In the genomic region with DNA sequence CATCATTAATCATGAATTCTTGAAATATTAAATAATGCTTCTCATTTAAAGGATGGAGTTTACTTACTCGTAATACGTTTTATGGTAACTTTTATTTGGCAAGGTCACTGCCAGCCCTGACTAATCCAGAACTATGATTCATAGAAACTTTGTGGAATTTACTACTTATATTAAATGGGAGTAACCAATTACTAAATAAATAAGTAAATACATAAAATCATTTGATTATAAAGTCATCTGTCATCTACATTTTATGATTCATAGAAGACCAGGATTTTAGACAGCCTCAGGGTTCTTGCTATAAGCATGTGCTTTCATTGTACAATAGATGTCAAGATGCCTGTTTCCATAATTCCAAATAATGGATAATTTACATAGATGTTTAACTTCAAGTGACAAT, we compare ENCODE assay signal across 32 cellular contexts.
DNase-seq lines count a peak whose midpoint lies in the region; ATAC-seq, FAIRE-seq and TF ChIP-seq lines count a peak whose summit lies in the region.
"Had no signal": no experiment of that assay in that cellular context is flagged by ENCODE, and none has a peak within 500 bp of the region (broad histone marks: within the 10 kb centered on the region; RNA-seq: fewer than 3 reads in every experiment).

No MANE protein-coding gene starts in this region.

- no peak overlapping the region for H3K23ac ChIP-seq in neuronal stem cell (ENCODE audit: low read depth, low read length, poor library complexity)

- H3K79me1 ChIP-seq in neuronal stem cell (ENCODE audit: low read depth, low read length): no peaks in the 10 kb centered on the region

- peaks cover 20% of the 10 kb centered on the region for H3K9me3 Mint-ChIP-seq in endodermal cell

- H2AK5ac ChIP-seq in neuronal stem cell (ENCODE audit: low read depth, low read length): no peak overlapping the region

- H4K91ac ChIP-seq in neuronal stem cell (ENCODE audit: low read depth, low read length, poor library complexity): no peak overlapping the region

- no peaks in the 10 kb centered on the region for H4K20me1 ChIP-seq in endothelial cell of umbilical vein (replicated peaks; ENCODE audit: control insufficient read depth, extremely low read depth, insufficient read depth, low read length)

- peak; percentile 27 for DNase-seq in BJ (ENCODE audit: low read depth)
- peak; percentile 24 for DNase-seq in LoVo (ENCODE audit: low spot score)
- peak; percentile 61 for DNase-seq in endothelial cell of umbilical vein (ENCODE audit: low read depth, low spot score)
- DNase-seq in neuronal stem cell (ENCODE audit: low spot score): no peak
- DNase-seq in left lobe of liver (ENCODE audit: low spot score): no peak
- DNase-seq in endodermal cell: no peak
- DNase-seq: activated CD4-positive, CD25-positive, alpha-beta regulatory T cell treated with anti-CD3 and anti-CD28 coated beads, Interleukin-2, amount 50 U/mL, for 72 hours; activated CD8-positive, alpha-beta T cell treated with anti-CD3 and anti-CD28 coated beads for 36 hours; C1 segment of cervical spinal cord; Caco-2; colonic mucosa; effector memory CD4-positive, alpha-beta T cell; IMR-90; natural killer cell; NCI-H2081; NCI-H226; right cardiac atrium; stimulated activated CD4-positive, alpha-beta T cell treated with anti-CD3 and anti-CD28 coated beads, Interleukin-12 subunit alpha, Interleukin-12 subunit beta, amount 100 ng/mL, for 4 hours; stimulated activated CD4-positive, alpha-beta T cell treated with anti-CD3 and anti-CD28 coated beads, Interleukin-4, amount 100 ng/mL, for 1 hour; trophoblast cell had no signal

- POLR2A ChIA-PET in BJ (lab: Charles Lee) (no interaction called here), endothelial cell of umbilical vein (lab: Charles Lee) (interaction anchor here (0.6 kb wide), 1 partner anchor 1003 kb away, joined by 5 read pairs; no protein-coding TSS in a partner anchor)

- WGBS in neuronal stem cell (ENCODE audit: extremely low coverage in 2 of 2, insufficient read length in 2 of 2, insufficient replicate concordance in 1 of 2), 2 donors: no CpG with 5 or more reads among the region's 2 CpGs
- 93% methylated on average over 2 of the region's 2 CpGs; no CpG with 5 or more reads in 1 of the 2 experiments for WGBS in endodermal cell (ENCODE audit: insufficient coverage in 1 of 2, insufficient read length in 1 of 2), 2 experiments

- H3K4me1 ChIP-seq in endothelial cell of umbilical vein (ENCODE audit: control insufficient read depth, extremely low read depth, insufficient read depth, low read length): peaks cover 32% of the 10 kb centered on the region
- peaks cover 0 to 5% of the 10 kb centered on the region in 2 donors for H3K4me1 ChIP-seq in neuronal stem cell (ENCODE audit: control insufficient read depth in 2 of 2, insufficient read depth in 1 of 2, low read depth in 1 of 2, low read length in 2 of 2)
- no peaks in the 10 kb centered on the region for H3K4me1 ChIP-seq in endodermal cell (ENCODE audit: control insufficient read depth, insufficient read depth, low read length)
- H3K4me1 ChIP-seq: Caco-2, colonic mucosa, parathyroid adenoma, SJSA1 had no signal

- H2BK15ac ChIP-seq in neuronal stem cell (ENCODE audit: low read length): no peak overlapping the region

- TF ChIP-seq CTCF in BJ (IDR thresholded peaks at IDR 0.05; ENCODE audit: insufficient read depth, low read depth, low read length) (no peak), endothelial cell of umbilical vein (IDR thresholded peaks at IDR 0.05; ENCODE audit: extremely low read depth in 1 of 2, insufficient read depth in 1 of 2, low read depth in 1 of 2, low read length in 2 of 2) (no peak), endodermal cell (conservative IDR thresholded peaks at IDR 0.05) (no peak)

- H3K36me3 ChIP-seq in BJ (ENCODE audit: control insufficient read depth, insufficient read depth, low read length) (no peaks in the 10 kb centered on the region), endothelial cell of umbilical vein (ENCODE audit: control insufficient read depth in 2 of 2, extremely low read depth in 1 of 2, insufficient read depth in 2 of 2, low read length in 2 of 2) (no peaks in the 10 kb centered on the region), neuronal stem cell (replicated peaks in 1 of 2; ENCODE audit: control insufficient read depth in 2 of 2, insufficient read depth in 2 of 2, low read length in 2 of 2) (no peaks in the 10 kb centered on the region), endodermal cell (ENCODE audit: control insufficient read depth, insufficient read depth, low read length) (no peaks in the 10 kb centered on the region)
- H3K36me3 ChIP-seq: cardiac muscle cell, colonic mucosa, esophagus muscularis mucosa, SJSA1 had no signal

- H3K4me2 ChIP-seq in endothelial cell of umbilical vein (ENCODE audit: insufficient read depth, low read length): peak overlapping the region; percentile 49
- H3K4me2 ChIP-seq in neuronal stem cell (ENCODE audit: insufficient read depth, low read length, poor library complexity, severe bottlenecking): no peak overlapping the region

- ATAC-seq in GM21423 (IDR thresholded peaks at IDR 0.05; ENCODE audit: unreplicated experiment): no peak
- ATAC-seq in GM21390 (IDR thresholded peaks at IDR 0.05; ENCODE audit: unreplicated experiment): no peak
- no peak for ATAC-seq in left lobe of liver
- ATAC-seq: activated CD8-positive, alpha-beta T cell treated with anti-CD3 and anti-CD28 coated beads for 36 hours; activated T-helper 17 cell treated with anti-CD3 and anti-CD28 coated beads, Interleukin-2, amount 50 U/mL, for 72 hours; natural killer cell; right cardiac atrium; stimulated activated effector memory CD8-positive, alpha-beta T cell treated with anti-CD3 and anti-CD28 coated beads, Interleukin-12 subunit alpha, Interleukin-12 subunit beta, amount 100 ng/mL, for 72 hours had no signal

- no TSS peak for BruUV-seq in endothelial cell of umbilical vein (replicated peaks; lab: Mats Ljungman, UMichigan)

- no peak overlapping the region for H3K4ac ChIP-seq in neuronal stem cell (ENCODE audit: low read length)

- no peaks in the 10 kb centered on the region for H3K9me1 ChIP-seq in endothelial cell of umbilical vein (replicated peaks; ENCODE audit: control insufficient read depth, extremely low read depth, insufficient read depth, low read length)

- no peak for TF ChIP-seq POLR2A in endothelial cell of umbilical vein (IDR thresholded peaks at IDR 0.05; ENCODE audit: low read depth, low read length)

- peaks cover 18% of the 10 kb centered on the region for H3K27me3 Mint-ChIP-seq in endodermal cell (ENCODE audit: insufficient read depth)

- no peak overlapping the region for H3K4me3 Mint-ChIP-seq in endodermal cell
- H3K4me3 Mint-ChIP-seq: activated CD8-positive, alpha-beta T cell treated with anti-CD3 and anti-CD28 coated beads for 36 hours; activated naive CD4-positive, alpha-beta T cell treated with anti-CD3 and anti-CD28 coated beads, Interleukin-2, amount 50 U/mL, for 24 hours; activated T-helper 17 cell treated with anti-CD3 and anti-CD28 coated beads, Interleukin-2, amount 50 U/mL, for 72 hours; natural killer cell; stimulated activated effector memory CD8-positive, alpha-beta T cell treated with anti-CD3 and anti-CD28 coated beads, Interleukin-12 subunit alpha, Interleukin-12 subunit beta, amount 100 ng/mL, for 72 hours; T-helper 1 cell treated with Interleukin-12 subunit alpha and Interleukin-12 subunit beta and Interleukin-4 antibody, amounts not matched to agents 30 μg/mL and 1 μg/mL, for 36 hours had no signal

- no peak overlapping the region for H2BK5ac ChIP-seq in neuronal stem cell (ENCODE audit: low read length)

- H3K14ac ChIP-seq in neuronal stem cell (ENCODE audit: low read length): no peak overlapping the region

- intact Hi-C loops in endothelial cell of umbilical vein (cut with micrococcal nuclease): loop anchor here (1.0 to 5.0 kb wide), 4 partner anchors 20 to 311 kb away; no protein-coding TSS in a partner anchor

- H4K8ac ChIP-seq in neuronal stem cell (ENCODE audit: low read depth, low read length): no peak overlapping the region

- no peaks in the 10 kb centered on the region for H3K4me1 Mint-ChIP-seq in endodermal cell
- H3K4me1 Mint-ChIP-seq: activated naive CD4-positive, alpha-beta T cell treated with anti-CD3 and anti-CD28 coated beads, Interleukin-2, amount 50 U/mL, for 24 hours; activated T-helper 17 cell treated with anti-CD3 and anti-CD28 coated beads, Interleukin-2, amount 50 U/mL, for 72 hours; natural killer cell; stimulated activated effector memory CD8-positive, alpha-beta T cell treated with anti-CD3 and anti-CD28 coated beads, Interleukin-12 subunit alpha, Interleukin-12 subunit beta, amount 100 ng/mL, for 72 hours had no signal

- H2AFZ ChIP-seq in endothelial cell of umbilical vein (ENCODE audit: low read depth, low read length) (peak overlapping the region; percentile 9), neuronal stem cell (ENCODE audit: low read length) (peak overlapping the region; percentile 55)
- H2AFZ ChIP-seq: parathyroid adenoma had no signal

- no peak for FAIRE-seq in endothelial cell of umbilical vein (lab: Jason Lieb, UNC)
- FAIRE-seq: islet of Langerhans, TTC549 had no signal

- no peak overlapping the region for H2BK120ac ChIP-seq in neuronal stem cell (ENCODE audit: low read depth, low read length)

- no peak overlapping the region for H3K27ac Mint-ChIP-seq in endodermal cell
- H3K27ac Mint-ChIP-seq: activated CD8-positive, alpha-beta T cell treated with anti-CD3 and anti-CD28 coated beads for 36 hours; activated naive CD4-positive, alpha-beta T cell treated with anti-CD3 and anti-CD28 coated beads, Interleukin-2, amount 50 U/mL, for 24 hours; activated T-helper 17 cell treated with anti-CD3 and anti-CD28 coated beads, Interleukin-2, amount 50 U/mL, for 72 hours; natural killer cell; stimulated activated effector memory CD8-positive, alpha-beta T cell treated with anti-CD3 and anti-CD28 coated beads, Interleukin-12 subunit alpha, Interleukin-12 subunit beta, amount 100 ng/mL, for 72 hours; T-helper 1 cell treated with Interleukin-12 subunit alpha and Interleukin-12 subunit beta and Interleukin-4 antibody, amounts not matched to agents 30 μg/mL and 1 μg/mL, for 36 hours had no signal

- H3K79me2 ChIP-seq in endothelial cell of umbilical vein (ENCODE audit: control insufficient read depth, insufficient read depth, low read length): no peaks in the 10 kb centered on the region
- H3K79me2 ChIP-seq: parathyroid adenoma had no signal

- CTCF ChIA-PET in BJ (lab: Yijun Ruan, JAX) (no interaction called here), endothelial cell of umbilical vein (lab: Charles Lee) (interaction anchor here (0.8 kb wide), 1 partner anchor 349 kb away, joined by 5 read pairs; no protein-coding TSS in a partner anchor)

- dilution Hi-C loops in endothelial cell of umbilical vein (cut with MboI; ENCODE audit: extremely low pct_ligation_motif_present, low sequenced_read_pairs): no loop called here

- H3K27me3 ChIP-seq in BJ (ENCODE audit: control insufficient read depth, insufficient read depth, low read length): no peaks in the 10 kb centered on the region
- H3K27me3 ChIP-seq in endothelial cell of umbilical vein (ENCODE audit: control insufficient read depth in 2 of 2, insufficient read depth in 2 of 2, low read length in 2 of 2): no peaks in the 10 kb centered on the region
- no peaks in the 10 kb centered on the region for H3K27me3 ChIP-seq in neuronal stem cell (ENCODE audit: control insufficient read depth in 3 of 3, insufficient read depth in 3 of 3, low read depth in 1 of 3, low read length in 3 of 3)
- H3K27me3 ChIP-seq in endodermal cell (ENCODE audit: control insufficient read depth, insufficient read depth, low read length, poor library complexity, severe bottlenecking): no peaks in the 10 kb centered on the region
- H3K27me3 ChIP-seq: cardiac muscle cell, colonic mucosa, esophagus muscularis mucosa, SJSA1 had no signal

- no peak overlapping the region for H2BK12ac ChIP-seq in neuronal stem cell (ENCODE audit: low read length)

- H3K9ac ChIP-seq in endothelial cell of umbilical vein (replicated peaks; ENCODE audit: extremely low read depth, insufficient read depth, low read length) (no peak overlapping the region), neuronal stem cell (ENCODE audit: low read depth, low read length, poor library complexity) (no peak overlapping the region), endodermal cell (ENCODE audit: extremely low read depth, low read length, poor library complexity, severe bottlenecking) (no peak overlapping the region)
- H3K9ac ChIP-seq: parathyroid adenoma had no signal

- H3K9me3 ChIP-seq in endothelial cell of umbilical vein (replicated peaks; ENCODE audit: control insufficient read depth, insufficient read depth, low read length): no peaks in the 10 kb centered on the region
- H3K9me3 ChIP-seq in neuronal stem cell (replicated peaks in 1 of 2; ENCODE audit: control insufficient read depth in 2 of 2, insufficient read depth in 1 of 2, low read depth in 1 of 2, low read length in 2 of 2): peaks cover 0 to 33% of the 10 kb centered on the region in 2 donors
- H3K9me3 ChIP-seq in endodermal cell (ENCODE audit: control insufficient read depth, low read length): peaks cover 20% of the 10 kb centered on the region
- H3K9me3 ChIP-seq: colonic mucosa, esophagus muscularis mucosa, SJSA1 had no signal

- H3K18ac ChIP-seq in neuronal stem cell (ENCODE audit: low read length): no peak overlapping the region

- H3K4me3 ChIP-seq in BJ (ENCODE audit: low read depth, low read length): no peak overlapping the region
- H3K4me3 ChIP-seq in endothelial cell of umbilical vein (replicated peaks in 1 of 3; ENCODE audit: insufficient read depth in 1 of 3, low read depth in 1 of 3, low read length in 3 of 3): no peak overlapping the region
- H3K4me3 ChIP-seq in neuronal stem cell (ENCODE audit: low read length in 2 of 2): no peak overlapping the region
- H3K4me3 ChIP-seq in endodermal cell (ENCODE audit: low read length): no peak overlapping the region
- H3K4me3 ChIP-seq: cardiac muscle cell, colonic mucosa, esophagus muscularis mucosa, SJSA1 had no signal

- peak overlapping the region; percentile 71 for H3K27ac ChIP-seq in endothelial cell of umbilical vein (ENCODE audit: insufficient read depth, low read depth, low read length)
- H3K27ac ChIP-seq in neuronal stem cell (replicated peaks; ENCODE audit: low read length): no peak overlapping the region
- H3K27ac ChIP-seq in endodermal cell (ENCODE audit: low read depth, low read length): no peak overlapping the region
- H3K27ac ChIP-seq: cardiac muscle cell, colonic mucosa, esophagus muscularis mucosa, parathyroid adenoma, SJSA1 had no signal

- no peaks in the 10 kb centered on the region for H3K36me3 Mint-ChIP-seq in endodermal cell (ENCODE audit: low read depth)
- H3K36me3 Mint-ChIP-seq: activated naive CD4-positive, alpha-beta T cell treated with anti-CD3 and anti-CD28 coated beads, Interleukin-2, amount 50 U/mL, for 24 hours; stimulated activated effector memory CD8-positive, alpha-beta T cell treated with anti-CD3 and anti-CD28 coated beads, Interleukin-12 subunit alpha, Interleukin-12 subunit beta, amount 100 ng/mL, for 72 hours had no signal

Comparison
In these comparisons a context has a peak if more than half of its experiments do, and no peak if none do; other contexts are left out.
1. DNase-seq: peak in BJ (single experiment), LoVo (single experiment) and endothelial cell of umbilical vein (single experiment); none in neuronal stem cell (single experiment), left lobe of liver (single experiment) and endodermal cell (single experiment).